2 cellular contexts compared by ENCODE assay signal in the genomic region with DNA sequence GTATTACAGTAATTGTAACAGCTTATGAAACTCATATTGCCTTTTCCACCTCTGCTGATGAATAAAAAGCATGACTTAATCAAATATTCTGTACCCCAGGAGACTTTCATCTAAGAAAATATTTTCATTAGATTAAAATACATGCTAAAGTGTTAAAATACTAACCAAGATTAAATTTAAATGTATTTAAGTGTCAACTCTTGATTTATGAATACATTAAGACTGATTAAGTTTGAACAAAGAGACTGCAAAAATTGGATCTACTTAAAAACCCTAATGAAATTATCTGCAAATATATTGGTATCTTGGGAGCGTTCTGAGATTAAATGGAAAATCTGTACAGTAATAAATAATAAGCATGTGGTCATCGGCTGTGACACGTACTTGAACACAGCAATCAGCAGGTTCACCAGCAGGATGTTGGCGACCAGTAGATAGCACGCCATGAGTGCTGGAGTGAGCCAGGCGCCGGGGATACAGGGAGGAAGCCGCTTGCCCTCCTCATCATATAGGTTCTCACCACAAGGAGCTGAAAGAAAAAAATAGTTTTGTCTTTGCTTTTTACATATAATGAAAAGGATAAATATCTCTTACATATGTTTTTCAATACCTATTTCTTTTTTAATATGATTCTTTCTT.
TF ChIP-seq lines count a peak whose summit lies in the region.

No MANE protein-coding gene starts in this region.

TF ChIP-seq in SK-N-SH, 30 proteins besides CTCF, POLR2A, EP300 and RAD21:
- TF ChIP-seq YY1 (IDR thresholded peaks at IDR 0.05; ENCODE audit: low read depth) (no peak), NFIC (IDR thresholded peaks at IDR 0.05; ENCODE audit: borderline replicate concordance) (no peak), SMC3 (IDR thresholded peaks at IDR 0.05; ENCODE audit: low read depth, low read length) (no peak), RCOR1 (IDR thresholded peaks at IDR 0.05; ENCODE audit: low read length) (no peak), MXI1 (IDR thresholded peaks at IDR 0.05; ENCODE audit: low read depth, low read length) (no peak), ELF1 (IDR thresholded peaks at IDR 0.05) (no peak), RFX5 (IDR thresholded peaks at IDR 0.05; ENCODE audit: low read length) (no peak), TAF1 (IDR thresholded peaks at IDR 0.05; ENCODE audit: borderline replicate concordance, low read depth, low read length) (no peak), CHD2 (IDR thresholded peaks at IDR 0.05; ENCODE audit: low read length, partially characterized antibody) (no peak), MEF2A (IDR thresholded peaks at IDR 0.05; ENCODE audit: borderline replicate concordance, low read depth) (no peak), FOXM1 (IDR thresholded peaks at IDR 0.05; ENCODE audit: low read depth) (no peak), NRF1 (IDR thresholded peaks at IDR 0.05; ENCODE audit: low read depth, low read length) (no peak), FOXJ3 (CRISPR knock-in tag; IDR thresholded peaks at IDR 0.05) (no peak), GABPA (IDR thresholded peaks at IDR 0.05; ENCODE audit: low read depth) (no peak)
- TF ChIP-seq, protein P1, sequence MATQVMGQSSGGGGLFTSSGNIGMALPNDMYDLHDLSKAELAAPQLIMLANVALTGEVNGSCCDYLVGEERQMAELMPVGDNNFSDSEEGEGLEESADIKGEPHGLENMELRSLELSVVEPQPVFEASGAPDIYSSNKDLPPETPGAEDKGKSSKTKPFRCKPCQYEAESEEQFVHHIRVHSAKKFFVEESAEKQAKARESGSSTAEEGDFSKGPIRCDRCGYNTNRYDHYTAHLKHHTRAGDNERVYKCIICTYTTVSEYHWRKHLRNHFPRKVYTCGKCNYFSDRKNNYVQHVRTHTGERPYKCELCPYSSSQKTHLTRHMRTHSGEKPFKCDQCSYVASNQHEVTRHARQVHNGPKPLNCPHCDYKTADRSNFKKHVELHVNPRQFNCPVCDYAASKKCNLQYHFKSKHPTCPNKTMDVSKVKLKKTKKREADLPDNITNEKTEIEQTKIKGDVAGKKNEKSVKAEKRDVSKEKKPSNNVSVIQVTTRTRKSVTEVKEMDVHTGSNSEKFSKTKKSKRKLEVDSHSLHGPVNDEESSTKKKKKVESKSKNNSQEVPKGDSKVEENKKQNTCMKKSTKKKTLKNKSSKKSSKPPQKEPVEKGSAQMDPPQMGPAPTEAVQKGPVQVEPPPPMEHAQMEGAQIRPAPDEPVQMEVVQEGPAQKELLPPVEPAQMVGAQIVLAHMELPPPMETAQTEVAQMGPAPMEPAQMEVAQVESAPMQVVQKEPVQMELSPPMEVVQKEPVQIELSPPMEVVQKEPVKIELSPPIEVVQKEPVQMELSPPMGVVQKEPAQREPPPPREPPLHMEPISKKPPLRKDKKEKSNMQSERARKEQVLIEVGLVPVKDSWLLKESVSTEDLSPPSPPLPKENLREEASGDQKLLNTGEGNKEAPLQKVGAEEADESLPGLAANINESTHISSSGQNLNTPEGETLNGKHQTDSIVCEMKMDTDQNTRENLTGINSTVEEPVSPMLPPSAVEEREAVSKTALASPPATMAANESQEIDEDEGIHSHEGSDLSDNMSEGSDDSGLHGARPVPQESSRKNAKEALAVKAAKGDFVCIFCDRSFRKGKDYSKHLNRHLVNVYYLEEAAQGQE (IDR thresholded peaks at IDR 0.05; ENCODE audit: low read depth, low read length) = no peak
- TF ChIP-seq, protein P2, sequence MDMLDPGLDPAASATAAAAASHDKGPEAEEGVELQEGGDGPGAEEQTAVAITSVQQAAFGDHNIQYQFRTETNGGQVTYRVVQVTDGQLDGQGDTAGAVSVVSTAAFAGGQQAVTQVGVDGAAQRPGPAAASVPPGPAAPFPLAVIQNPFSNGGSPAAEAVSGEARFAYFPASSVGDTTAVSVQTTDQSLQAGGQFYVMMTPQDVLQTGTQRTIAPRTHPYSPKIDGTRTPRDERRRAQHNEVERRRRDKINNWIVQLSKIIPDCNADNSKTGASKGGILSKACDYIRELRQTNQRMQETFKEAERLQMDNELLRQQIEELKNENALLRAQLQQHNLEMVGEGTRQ (IDR thresholded peaks at IDR 0.05; ENCODE audit: borderline replicate concordance, low read depth, low read length) = no peak
- TF ChIP-seq, protein P3, sequence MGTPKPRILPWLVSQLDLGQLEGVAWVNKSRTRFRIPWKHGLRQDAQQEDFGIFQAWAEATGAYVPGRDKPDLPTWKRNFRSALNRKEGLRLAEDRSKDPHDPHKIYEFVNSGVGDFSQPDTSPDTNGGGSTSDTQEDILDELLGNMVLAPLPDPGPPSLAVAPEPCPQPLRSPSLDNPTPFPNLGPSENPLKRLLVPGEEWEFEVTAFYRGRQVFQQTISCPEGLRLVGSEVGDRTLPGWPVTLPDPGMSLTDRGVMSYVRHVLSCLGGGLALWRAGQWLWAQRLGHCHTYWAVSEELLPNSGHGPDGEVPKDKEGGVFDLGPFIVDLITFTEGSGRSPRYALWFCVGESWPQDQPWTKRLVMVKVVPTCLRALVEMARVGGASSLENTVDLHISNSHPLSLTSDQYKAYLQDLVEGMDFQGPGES (IDR thresholded peaks at IDR 0.05; ENCODE audit: low read depth, low read length) = no peak
- TF ChIP-seq, protein P4, sequence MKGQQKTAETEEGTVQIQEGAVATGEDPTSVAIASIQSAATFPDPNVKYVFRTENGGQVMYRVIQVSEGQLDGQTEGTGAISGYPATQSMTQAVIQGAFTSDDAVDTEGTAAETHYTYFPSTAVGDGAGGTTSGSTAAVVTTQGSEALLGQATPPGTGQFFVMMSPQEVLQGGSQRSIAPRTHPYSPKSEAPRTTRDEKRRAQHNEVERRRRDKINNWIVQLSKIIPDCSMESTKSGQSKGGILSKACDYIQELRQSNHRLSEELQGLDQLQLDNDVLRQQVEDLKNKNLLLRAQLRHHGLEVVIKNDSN (IDR thresholded peaks at IDR 0.05; ENCODE audit: borderline replicate concordance, low read depth) = no peak
- TF ChIP-seq, protein P5, sequence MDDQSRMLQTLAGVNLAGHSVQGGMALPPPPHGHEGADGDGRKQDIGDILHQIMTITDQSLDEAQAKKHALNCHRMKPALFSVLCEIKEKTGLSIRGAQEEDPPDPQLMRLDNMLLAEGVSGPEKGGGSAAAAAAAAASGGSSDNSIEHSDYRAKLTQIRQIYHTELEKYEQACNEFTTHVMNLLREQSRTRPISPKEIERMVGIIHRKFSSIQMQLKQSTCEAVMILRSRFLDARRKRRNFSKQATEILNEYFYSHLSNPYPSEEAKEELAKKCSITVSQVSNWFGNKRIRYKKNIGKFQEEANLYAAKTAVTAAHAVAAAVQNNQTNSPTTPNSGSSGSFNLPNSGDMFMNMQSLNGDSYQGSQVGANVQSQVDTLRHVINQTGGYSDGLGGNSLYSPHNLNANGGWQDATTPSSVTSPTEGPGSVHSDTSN (IDR thresholded peaks at IDR 0.05) = no peak

TF ChIP-seq in K562, 482 proteins besides CTCF, POLR2A, EP300 and RAD21:
- TF ChIP-seq MCM7 (IDR thresholded peaks at IDR 0.05) = no peak
- no peak for TF ChIP-seq KDM2B (CRISPR knock-in tag; IDR thresholded peaks at IDR 0.05)
